9 cellular contexts compared by ENCODE assay signal in genomic region chr3:167350245-167350862, GRCh38. TPM values are rescaled to one million over a fixed set of nuclear protein-coding genes. Genes with fewer than 3 reads are reported as not detected.
DNase-seq lines count a peak whose midpoint lies in the region; ATAC-seq, FAIRE-seq and TF ChIP-seq lines count a peak whose summit lies in the region.
"Had no signal": no experiment of that assay in that cellular context is flagged by ENCODE, and none has a peak within 500 bp of the region (broad histone marks: within the 10 kb centered on the region; RNA-seq: fewer than 3 reads in every experiment).

No MANE protein-coding gene starts in this region.

- no peaks in the 10 kb centered on the region for H3K27me3 ChIP-seq in thyroid gland

- H3K9me3 ChIP-seq in thyroid gland: no peaks in the 10 kb centered on the region

- TF ChIP-seq POLR2A in thyroid gland (IDR thresholded peaks at IDR 0.05): no peak

- no peak overlapping the region for H3K27ac ChIP-seq in thyroid gland

- H3K4me1 ChIP-seq in thyroid gland: no peaks in the 10 kb centered on the region

- H3K4me3 ChIP-seq in thyroid gland (replicated peaks in 1 of 3): no peak overlapping the region

- TF ChIP-seq RAD21 in Ishikawa (IDR thresholded peaks at IDR 0.05; ENCODE audit: low read depth): peak; percentile 81

- no peaks in the 10 kb centered on the region for H3K36me3 ChIP-seq in thyroid gland

- intact Hi-C loops in thyroid gland (cut with DNase I): no loop called here

- FAIRE-seq in G401.6 (lab: Jason Lieb, UNC): peak; percentile 91

- TF ChIP-seq CTCF in thyroid gland (IDR thresholded peaks at IDR 0.05): peak in 1 of 6 experiments; percentile 27

- 31 to 34% methylated on average over 2 of the region's 2 CpGs for WGBS in thyroid gland, 2 donors

- no peak for TF ChIP-seq EP300 in Ishikawa (IDR thresholded peaks at IDR 0.05; ENCODE audit: borderline replicate concordance)

- ATAC-seq in left lobe of liver: peak; percentile 81
- no peak for ATAC-seq in GM18868 (IDR thresholded peaks at IDR 0.05; ENCODE audit: unreplicated experiment)

- DNase-seq in SW 1271 (lab: John Stamatoyannopoulos, UW) (peak; percentile 2 to 22), left lobe of liver (ENCODE audit: low spot score) (no peak), thyroid gland (no peak)
- no peak for DNase-seq in effector CD4-positive, alpha-beta T cell
- DNase-seq in central memory CD4-positive, alpha-beta T cell: no peak

TF ChIP-seq in Ishikawa, 13 proteins besides CTCF, POLR2A, EP300 and RAD21:
- TF ChIP-seq CEBPB (IDR thresholded peaks at IDR 0.05) (no peak), TCF12 (IDR thresholded peaks at IDR 0.05; ENCODE audit: low read depth) (no peak), YY1 (IDR thresholded peaks at IDR 0.05; ENCODE audit: low read depth) (no peak), MAX (IDR thresholded peaks at IDR 0.05) (no peak), FOXM1 (IDR thresholded peaks at IDR 0.05; ENCODE audit: borderline replicate concordance, low read depth) (no peak), TEAD4 (IDR thresholded peaks at IDR 0.05) (no peak), ZBTB7A (IDR thresholded peaks at IDR 0.05; ENCODE audit: low read depth) (no peak), CREB1 (IDR thresholded peaks at IDR 0.05; ENCODE audit: low read depth) (no peak), REST (IDR thresholded peaks at IDR 0.05; ENCODE audit: low read depth) (no peak), USF1 (IDR thresholded peaks at IDR 0.05) (no peak), TAF1 (IDR thresholded peaks at IDR 0.05; ENCODE audit: low read depth) (no peak), EGR1 (IDR thresholded peaks at IDR 0.05) (no peak)

RNA-seq across cellular contexts. Expression of gene ZBBX, which starts 29.7 kb away (rescaled TPM):
- total RNA-seq in left lobe of liver (not detected), thyroid gland (not detected)
- total RNA-seq: urinary bladder had no signal

Comparison
In these comparisons a context has a peak if more than half of its experiments do, and no peak if none do; other contexts are left out.
1. DNase-seq: peak in SW 1271 (2 of 2); none in left lobe of liver (single experiment), effector CD4-positive, alpha-beta T cell (single experiment), central memory CD4-positive, alpha-beta T cell (single experiment) and thyroid gland (0 of 2).